1 cellular context compared by ENCODE assay signal in the genomic region with DNA sequence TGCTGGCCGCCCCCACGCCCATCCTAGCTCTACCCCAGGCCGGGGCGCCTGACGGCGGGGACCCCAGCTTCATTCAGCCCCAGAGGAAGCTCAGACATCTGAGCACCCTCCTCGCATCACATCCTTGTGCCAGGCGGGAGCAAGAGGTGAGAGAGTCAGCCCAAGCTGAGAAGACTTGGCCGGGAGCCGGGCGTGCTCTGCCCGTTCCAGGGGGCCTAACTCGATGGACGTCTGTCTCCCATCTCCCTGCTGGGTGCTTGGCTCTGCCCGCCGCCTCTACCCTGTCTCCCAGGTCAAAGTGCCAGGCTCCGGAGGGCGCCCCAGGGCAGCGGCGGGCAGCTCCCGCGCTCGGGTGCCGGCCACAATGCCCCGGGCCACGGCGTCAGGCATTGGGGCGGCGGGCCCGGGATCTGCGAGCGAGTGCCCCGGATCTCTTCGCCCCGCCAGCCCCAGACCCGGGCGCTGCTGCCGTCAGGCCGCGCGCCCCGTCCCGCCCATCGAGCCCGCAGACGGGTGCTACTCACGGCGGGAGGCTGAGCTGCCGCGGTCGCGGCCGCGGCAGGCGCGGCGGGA.
A peak's percentile ranks its signal among the peaks of the same experiment; 100 is the strongest.
TF ChIP-seq lines count a peak whose summit lies in the region.

No MANE protein-coding gene starts in this region.

TF ChIP-seq in endothelial cell of umbilical vein, 7 proteins besides CTCF, POLR2A, EP300 and RAD21:
- TF ChIP-seq GATA2 (IDR thresholded peaks at IDR 0.05; ENCODE audit: insufficient read depth, insufficient read length, low read depth, low read length) (no peak), EZH2 (IDR thresholded peaks at IDR 0.05; ENCODE audit: borderline replicate concordance, low read depth, low read length, severe bottlenecking) (peak; percentile 44)
